ENCODE assay signal across 23 cellular contexts in genomic region chr22:46193898-46194310, GRCh38. TPM values are rescaled to one million over a fixed set of nuclear protein-coding genes. Genes with fewer than 3 reads are reported as not detected.
DNase-seq lines count a peak whose midpoint lies in the region; ATAC-seq and TF ChIP-seq lines count a peak whose summit lies in the region.
"Had no signal": no experiment of that assay in that cellular context is flagged by ENCODE, and none has a peak within 500 bp of the region (broad histone marks: within the 10 kb centered on the region; RNA-seq: fewer than 3 reads in every experiment).

No MANE protein-coding gene starts in this region.

- no peaks in the 10 kb centered on the region for H3K9me3 Mint-ChIP-seq in CD14-positive monocyte
- H3K9me3 Mint-ChIP-seq: activated naive CD8-positive, alpha-beta T cell treated with anti-CD3 and anti-CD28 coated beads for 36 hours; activated T-helper 2 cell treated with anti-CD3 and anti-CD28 coated beads, Interferon-gamma antibody, Interleukin-2, Interleukin-4, amounts not matched to agents 10 μg/mL and 5 μg/mL and 100 μg/mL, durations not matched to agents 14 hours and 24 hours and 36 hours; nephron progenitor cell had no signal

- DNase-seq in BE2C (peak; percentile 84), adipocyte (ENCODE audit: low read depth) (peak; percentile 56), left lobe of liver (ENCODE audit: low spot score) (peak; percentile 68), CD14-positive monocyte (ENCODE audit: low spot score) (no peak), SHP77 (lab: John Stamatoyannopoulos, UW) (no peak)
- DNase-seq: activated CD4-positive, alpha-beta T cell treated with anti-CD3 and anti-CD28 coated beads, Interleukin-2, amount 50 U/mL, for 1 hour; activated naive CD8-positive, alpha-beta T cell treated with anti-CD3 and anti-CD28 coated beads for 36 hours; esophagus squamous epithelium; H7; kidney glomerular epithelial cell; NCI-H187; NCI-H2227 treated with DMSO at 0.1 percent for 48 hours; nephron progenitor cell; substantia nigra; T-helper 2 cell had no signal

- H3K9me3 ChIP-seq in BE2C (no peaks in the 10 kb centered on the region), adipocyte (ENCODE audit: control insufficient read depth, low read length) (no peaks in the 10 kb centered on the region)
- H3K9me3 ChIP-seq: esophagus squamous epithelium, vagina had no signal

- ATAC-seq in left lobe of liver (peak; percentile 50), GM21737 (IDR thresholded peaks at IDR 0.05; ENCODE audit: unreplicated experiment) (no peak), HG03439 (IDR thresholded peaks at IDR 0.05; ENCODE audit: unreplicated experiment) (no peak)

- H3K4me1 ChIP-seq in BE2C (peaks cover 8% of the 10 kb centered on the region; the same call in 1 of the 2 replicates), adipocyte (ENCODE audit: control insufficient read depth, insufficient read depth, low read length) (peaks cover 6% of the 10 kb centered on the region)
- H3K4me1 ChIP-seq: esophagus squamous epithelium, vagina had no signal

- H3K27me3 ChIP-seq in BE2C (no peaks in the 10 kb centered on the region), adipocyte (replicated peaks; ENCODE audit: control insufficient read depth, insufficient read depth, low read length) (no peaks in the 10 kb centered on the region)
- H3K27me3 ChIP-seq: BLaER1 treated with 17β-estradiol and CSF1 and Interleukin-3, amounts not matched to agents 10 nM and 100 nM; esophagus squamous epithelium; vagina had no signal

- no peak overlapping the region for H3K4me3 Mint-ChIP-seq in CD14-positive monocyte
- H3K4me3 Mint-ChIP-seq: activated naive CD8-positive, alpha-beta T cell treated with anti-CD3 and anti-CD28 coated beads for 36 hours; nephron progenitor cell had no signal

- TF ChIP-seq CTCF in BE2C (IDR thresholded peaks at IDR 0.05; ENCODE audit: low read depth, low read length), result no peak
- TF ChIP-seq CTCF in CD14-positive monocyte (IDR thresholded peaks at IDR 0.05), result no peak

- peaks cover 0 to 7% (median 2%) of the 10 kb centered on the region in 3 donors for H3K27me3 Mint-ChIP-seq in CD14-positive monocyte (ENCODE audit: low read depth in 3 of 3)
- H3K27me3 Mint-ChIP-seq: activated naive CD8-positive, alpha-beta T cell treated with anti-CD3 and anti-CD28 coated beads for 36 hours had no signal

- peaks cover 15 to 19% of the 10 kb centered on the region in 2 donors for H3K36me3 Mint-ChIP-seq in CD14-positive monocyte

- intact Hi-C loops in CD14-positive monocyte (cut with micrococcal nuclease), result no loop called here

- peaks cover 13% of the 10 kb centered on the region for H3K4me1 Mint-ChIP-seq in CD14-positive monocyte
- H3K4me1 Mint-ChIP-seq: nephron progenitor cell had no signal

- no peaks in the 10 kb centered on the region for H3K36me3 ChIP-seq in BE2C
- H3K36me3 ChIP-seq in adipocyte (ENCODE audit: control insufficient read depth, insufficient read depth, low read length, severe bottlenecking), result peaks cover 22% of the 10 kb centered on the region

- TF ChIP-seq RAD21 in Ishikawa (IDR thresholded peaks at IDR 0.05; ENCODE audit: low read depth), result no peak

- no peak overlapping the region for H3K27ac Mint-ChIP-seq in CD14-positive monocyte
- H3K27ac Mint-ChIP-seq: activated naive CD8-positive, alpha-beta T cell treated with anti-CD3 and anti-CD28 coated beads for 36 hours; activated T-helper 2 cell treated with anti-CD3 and anti-CD28 coated beads, Interferon-gamma antibody, Interleukin-2, Interleukin-4, amounts not matched to agents 10 μg/mL and 5 μg/mL and 100 μg/mL, durations not matched to agents 14 hours and 24 hours and 36 hours; nephron progenitor cell had no signal

- no peak for TF ChIP-seq EP300 in Ishikawa (IDR thresholded peaks at IDR 0.05; ENCODE audit: borderline replicate concordance)

- H3K9ac ChIP-seq in adipocyte (ENCODE audit: low read length), result no peak overlapping the region
- H3K9ac ChIP-seq: BLaER1 treated with 17β-estradiol and CSF1 and Interleukin-3, amounts not matched to agents 10 nM and 100 nM; parathyroid adenoma had no signal

- H3K4me3 ChIP-seq in BE2C (ENCODE audit: low read depth, low read length) (peak overlapping the region; percentile 40), adipocyte (ENCODE audit: low read length) (no peak overlapping the region)
- H3K4me3 ChIP-seq: BLaER1 treated with 17β-estradiol and CSF1 and Interleukin-3, amounts not matched to agents 10 nM and 100 nM; esophagus squamous epithelium; PC-9; vagina had no signal

TF ChIP-seq in Ishikawa, 13 proteins besides CTCF, POLR2A, EP300 and RAD21:
- peak; percentile 68 for TF ChIP-seq REST (IDR thresholded peaks at IDR 0.05; ENCODE audit: low read depth)
- no peak for TF ChIP-seq FOXM1 (IDR thresholded peaks at IDR 0.05; ENCODE audit: borderline replicate concordance, low read depth)
- TF ChIP-seq CEBPB (IDR thresholded peaks at IDR 0.05), result peak; percentile 21; the same call in 1 of the 2 replicates

RNA-seq across cellular contexts. Expression of gene PPARA, which starts 43.6 kb away (rescaled TPM):
- polyA plus RNA-seq in BE2C (2012; ENCODE audit: insufficient read depth, insufficient read length, low read depth), result 2.6 TPM
- total RNA-seq in left lobe of liver, result 122 TPM
- 1 to 10 TPM; 3.7 to 4.9 TPM for polyA plus RNA-seq in CD14-positive monocyte

RNA-seq across cellular contexts. Expression of gene CDPF1, which starts 56.2 kb away (rescaled TPM):
- polyA plus RNA-seq in BE2C (2012; ENCODE audit: insufficient read depth, insufficient read length, low read depth), result 11.9 TPM
- 5.1 TPM for total RNA-seq in left lobe of liver
- 1 to 10 TPM; 8.3 TPM for polyA plus RNA-seq in CD14-positive monocyte

Comparison
In these comparisons a context has a peak if more than half of its experiments do, and no peak if none do; other contexts are left out.
1. DNase-seq: peak in BE2C (single experiment), adipocyte (single experiment) and left lobe of liver (single experiment); none in CD14-positive monocyte (single experiment) and SHP77 (0 of 2).